Comparison of ENCODE assay signal across 11 cellular contexts in genomic region chr10:69474688-69475432, GRCh38. TPM values are rescaled to one million over a fixed set of nuclear protein-coding genes. Genes with fewer than 3 reads are reported as not detected.
DNase-seq lines count a peak whose midpoint lies in the region; ATAC-seq and TF ChIP-seq lines count a peak whose summit lies in the region.
"Had no signal": no experiment of that assay in that cellular context is flagged by ENCODE, and none has a peak within 500 bp of the region (broad histone marks: within the 10 kb centered on the region; RNA-seq: fewer than 3 reads in every experiment).

No MANE protein-coding gene starts in this region.

- H3K36me3 Mint-ChIP-seq in naive thymus-derived CD8-positive, alpha-beta T cell: no peaks in the 10 kb centered on the region
- H3K36me3 Mint-ChIP-seq: activated naive CD4-positive, alpha-beta T cell treated with anti-CD3 and anti-CD28 coated beads, Interleukin-2, amount 50 U/mL, for 72 hours had no signal

- H3K4me1 Mint-ChIP-seq in naive thymus-derived CD8-positive, alpha-beta T cell: no peaks in the 10 kb centered on the region

- TF ChIP-seq CTCF in transverse colon (IDR thresholded peaks at IDR 0.05): no peak
- no peak for TF ChIP-seq CTCF in ovary (IDR thresholded peaks at IDR 0.05)

- H3K27ac Mint-ChIP-seq in naive thymus-derived CD8-positive, alpha-beta T cell: no peak overlapping the region
- H3K27ac Mint-ChIP-seq: T-helper 17 cell had no signal

- 84 to 87% methylated on average over 7 of the region's 9 CpGs for WGBS in mesodermal cell (ENCODE audit: insufficient coverage in 2 of 2), 2 experiments
- WGBS in transverse colon (ENCODE audit: low coverage in 1 of 2), 2 donors: 50 to 80% methylated on average over 2 to 9 of the region's 9 CpGs
- 41 to 60% (median 59%) methylated on average over 9 of the region's 9 CpGs for whole genome bisulfite sequencing in ovary, 3 donors

- H3K27me3 ChIP-seq in transverse colon: no peaks in the 10 kb centered on the region
- no peaks in the 10 kb centered on the region for H3K27me3 ChIP-seq in ovary

- H3K4me3 Mint-ChIP-seq in naive thymus-derived CD8-positive, alpha-beta T cell: no peak overlapping the region
- H3K4me3 Mint-ChIP-seq: T-helper 17 cell had no signal

- in situ Hi-C loops in transverse colon (cut with MboI; ENCODE audit: low pct_ligation_motif_present in 1 of 4, low pct_unique_long_range_greater_than_20kb in 1 of 4, low sequenced_read_pairs in 3 of 4): no loop called here

- no peak for TF ChIP-seq EP300 in transverse colon (IDR thresholded peaks at IDR 0.05; ENCODE audit: low read depth)
- TF ChIP-seq EP300 in ovary (IDR thresholded peaks at IDR 0.05): no peak

- no peaks in the 10 kb centered on the region for H3K9me3 ChIP-seq in mesodermal cell (ENCODE audit: control insufficient read depth, low read length)
- no peaks in the 10 kb centered on the region for H3K9me3 ChIP-seq in transverse colon
- H3K9me3 ChIP-seq in ovary: no peaks in the 10 kb centered on the region

- H3K4me3 ChIP-seq in mesodermal cell (ENCODE audit: extremely low read depth, insufficient read depth, low read length, poor library complexity, severe bottlenecking) (no peak overlapping the region), transverse colon (no peak overlapping the region), ovary (no peak overlapping the region)

- H3K36me3 ChIP-seq in mesodermal cell (ENCODE audit: control insufficient read depth, insufficient read depth, low read length) (no peaks in the 10 kb centered on the region), transverse colon (no peaks in the 10 kb centered on the region), ovary (no peaks in the 10 kb centered on the region)

- H3K4me1 ChIP-seq in mesodermal cell (ENCODE audit: control insufficient read depth, insufficient read depth, low read length, poor library complexity, severe bottlenecking): peaks cover 41% of the 10 kb centered on the region
- peaks cover 40 to 86% (median 48%) of the 10 kb centered on the region in 4 donors for H3K4me1 ChIP-seq in transverse colon
- peaks cover 5% of the 10 kb centered on the region for H3K4me1 ChIP-seq in ovary (ENCODE audit: insufficient read depth)

- no peak for ATAC-seq in naive thymus-derived CD8-positive, alpha-beta T cell
- ATAC-seq: activated naive CD4-positive, alpha-beta T cell treated with anti-CD3 and anti-CD28 coated beads, Interleukin-2, amount 50 U/mL, for 72 hours; T-helper 17 cell had no signal

- H3K27ac ChIP-seq in mesodermal cell (ENCODE audit: low read depth, low read length, severe bottlenecking): peak overlapping the region; percentile 84
- H3K27ac ChIP-seq in transverse colon: peak overlapping the region; percentile 81 to 91 (median 87)
- H3K27ac ChIP-seq in ovary: no peak overlapping the region

- intact Hi-C loops in transverse colon (cut with DNase I; ENCODE audit: low total_unique reads) (no loop called here), ovary (cut with DNase I) (no loop called here)

- POLR2A ChIA-PET in naive thymus-derived CD8-positive, alpha-beta T cell (lab: Charles Lee): no interaction called here

- H3K27me3 Mint-ChIP-seq in naive thymus-derived CD8-positive, alpha-beta T cell: peaks cover 4 to 36% (median 6%) of the 10 kb centered on the region in 5 donors
- H3K27me3 Mint-ChIP-seq: T-helper 17 cell had no signal

- TF ChIP-seq POLR2A in transverse colon (IDR thresholded peaks at IDR 0.05) (no peak), ovary (IDR thresholded peaks at IDR 0.05) (no peak)

- no peaks in the 10 kb centered on the region for H3K9me3 Mint-ChIP-seq in naive thymus-derived CD8-positive, alpha-beta T cell
- H3K9me3 Mint-ChIP-seq: activated naive CD4-positive, alpha-beta T cell treated with anti-CD3 and anti-CD28 coated beads, Interleukin-2, amount 50 U/mL, for 72 hours had no signal

- peak; percentile 94 for DNase-seq in LHCN-M2 (ENCODE audit: low read depth)
- DNase-seq in dedifferentiated amniotic fluid mesenchymal stem cell (ENCODE audit: extremely low spot score): peak; percentile 90
- no peak for DNase-seq in transverse colon
- no peak for DNase-seq in activated T-cell treated with anti-CD3 and anti-CD28 coated beads, Interleukin-2, amount 50 U/mL, for 48 hours
- DNase-seq in activated CD8-positive, alpha-beta memory T cell treated with anti-CD3 and anti-CD28 coated beads, Interleukin-2, amount 50 U/mL, for 48 hours: no peak
- DNase-seq in ovary: no peak
- no peak for DNase-seq in naive thymus-derived CD8-positive, alpha-beta T cell
- DNase-seq: NCI-H1092 treated with DMSO at 0.1 percent for 48 hours, T-helper 17 cell had no signal

RNA-seq across cellular contexts. Expression of gene TSPAN15, which starts 23.6 kb away (rescaled TPM):
- total RNA-seq in LHCN-M2 (2014; rRNA removed) (1.5 and 2.0 TPM in 2 replicates), transverse colon (100 to 1,000 TPM in 3 of 4 donors, 10 to 100 TPM in 1; 97.7 to 152 (median 148) TPM), ovary (10 to 100 TPM in 3 of 7 donors, 1 to 10 TPM in 4; 2.8 to 13.7 (median 5.6) TPM)
- polyA plus RNA-seq in LHCN-M2 (2012): 2.4 TPM
- 34.0 TPM for polyA plus RNA-seq in mesodermal cell (2013, experiment 1 of 2)
- 30.0 TPM for polyA plus RNA-seq in mesodermal cell (2013, experiment 2 of 2)
- 10 to 100 TPM in 1 of 2 donors, 1 to 10 TPM in 1; 5.1 to 13.7 TPM for polyA plus RNA-seq in ovary
- under 1 TPM; 0.55 to 0.68 TPM for total RNA-seq in naive thymus-derived CD8-positive, alpha-beta T cell
- 1 to 10 TPM in 1 of 3 donors, under 1 TPM in 1, not detected in 1; 0.92 to 1.1 TPM for polyA plus RNA-seq in naive thymus-derived CD8-positive, alpha-beta T cell

RNA-seq across cellular contexts. Expression of gene TACR2, which starts 58.1 kb away (rescaled TPM):
- total RNA-seq in LHCN-M2 (2014; rRNA removed): 0.29 TPM in 1 of 2 replicates, not detected in the other
- 0.77 TPM for polyA plus RNA-seq in LHCN-M2 (2012)
- not detected for polyA plus RNA-seq in mesodermal cell (2013, experiment 1 of 2)
- polyA plus RNA-seq in mesodermal cell (2013, experiment 2 of 2): not detected
- total RNA-seq in transverse colon: 100 to 1,000 TPM in 2 of 4 donors, 10 to 100 TPM in 2; 18.9 to 241 (median 78.9) TPM
- 1 to 10 TPM; 1.0 to 6.2 (median 2.2) TPM for total RNA-seq in ovary
- polyA plus RNA-seq in ovary: 1 to 10 TPM; 1.4 to 2.5 TPM
- total RNA-seq in naive thymus-derived CD8-positive, alpha-beta T cell: not detected
- polyA plus RNA-seq in naive thymus-derived CD8-positive, alpha-beta T cell: not detected
- total RNA-seq: T-helper 17 cell had no signal

Comparison
In these comparisons a context has a peak if more than half of its experiments do, and no peak if none do; other contexts are left out.
1. DNase-seq: peak in LHCN-M2 (single experiment) and dedifferentiated amniotic fluid mesenchymal stem cell (single experiment); none in transverse colon (single experiment), activated T-cell treated with anti-CD3 and anti-CD28 coated beads, Interleukin-2, amount 50 U/mL, for 48 hours (0 of 2), activated CD8-positive, alpha-beta memory T cell treated with anti-CD3 and anti-CD28 coated beads, Interleukin-2, amount 50 U/mL, for 48 hours (single experiment), ovary (0 of 5) and naive thymus-derived CD8-positive, alpha-beta T cell (0 of 10).
2. H3K27ac ChIP-seq: peak in mesodermal cell (single experiment) and transverse colon (4 of 4); none in ovary (0 of 2).
3. RNA of gene TSPAN15, which starts 23.6 kb away (total RNA-seq): 97.7 to 152 TPM in transverse colon; 2.8 to 13.7 TPM in ovary, 1.5 to 2.0 TPM in LHCN-M2 and 0.55 to 0.68 TPM in naive thymus-derived CD8-positive, alpha-beta T cell; every median in the first group is over 4 times any median in the second.